ENCODE assay signal across 8 cellular contexts in genomic region chr5:151315998-151316597, GRCh38. TPM values are rescaled to one million over a fixed set of nuclear protein-coding genes. Genes with fewer than 3 reads are reported as not detected.
A peak's percentile ranks its signal among the peaks of the same experiment; 100 is the strongest.
DNase-seq lines count a peak whose midpoint lies in the region; ATAC-seq and TF ChIP-seq lines count a peak whose summit lies in the region.

No MANE protein-coding gene starts in this region.

- no peak overlapping the region for H3K27ac ChIP-seq in neuronal stem cell (replicated peaks; ENCODE audit: low read length)
- H3K27ac ChIP-seq in thoracic aorta, result no peak overlapping the region

- no peak overlapping the region for H2AK5ac ChIP-seq in neuronal stem cell (ENCODE audit: low read depth, low read length)

- H3K18ac ChIP-seq in neuronal stem cell (ENCODE audit: low read length), result no peak overlapping the region

- H2BK5ac ChIP-seq in neuronal stem cell (ENCODE audit: low read length), result no peak overlapping the region

- H4K8ac ChIP-seq in neuronal stem cell (ENCODE audit: low read depth, low read length), result no peak overlapping the region

- POLR2A ChIA-PET in BJ (lab: Charles Lee), result no interaction called here

- no CpG with 5 or more reads among the region's 8 CpGs for WGBS in neuronal stem cell (ENCODE audit: extremely low coverage in 2 of 2, insufficient read length in 2 of 2, insufficient replicate concordance in 1 of 2), 2 donors

- H3K4me2 ChIP-seq in neuronal stem cell (ENCODE audit: insufficient read depth, low read length, poor library complexity, severe bottlenecking), result no peak overlapping the region

- H3K4ac ChIP-seq in neuronal stem cell (ENCODE audit: low read length), result no peak overlapping the region

- no peak overlapping the region for H2AFZ ChIP-seq in neuronal stem cell (ENCODE audit: low read length)

- ATAC-seq in GM18519 (IDR thresholded peaks at IDR 0.05; ENCODE audit: low FRiP score, unreplicated experiment) (peak; percentile 84), HG03045 (IDR thresholded peaks at IDR 0.05; ENCODE audit: unreplicated experiment) (peak; percentile 63), thoracic aorta (ENCODE audit: insufficient number of reproducible peaks, low FRiP score, low read depth) (peak; percentile 55)

- H2BK15ac ChIP-seq in neuronal stem cell (ENCODE audit: low read length), result no peak overlapping the region

- no peaks in the 10 kb centered on the region for H3K79me1 ChIP-seq in neuronal stem cell (ENCODE audit: low read depth, low read length)

- peak; percentile 95 for TF ChIP-seq CTCF in BJ (IDR thresholded peaks at IDR 0.05; ENCODE audit: insufficient read depth, low read depth, low read length)
- TF ChIP-seq CTCF in thoracic aorta (IDR thresholded peaks at IDR 0.05), result peak; percentile 68

- H3K9ac ChIP-seq in neuronal stem cell (ENCODE audit: low read depth, low read length, poor library complexity), result no peak overlapping the region

- no peak overlapping the region for H4K91ac ChIP-seq in neuronal stem cell (ENCODE audit: low read depth, low read length, poor library complexity)

- H2BK120ac ChIP-seq in neuronal stem cell (ENCODE audit: low read depth, low read length), result no peak overlapping the region

- no peak overlapping the region for H3K23ac ChIP-seq in neuronal stem cell (ENCODE audit: low read depth, low read length, poor library complexity)

- CTCF ChIA-PET in BJ (lab: Yijun Ruan, JAX), result interaction anchor here (0.6 to 1.6 kb wide), 18 partner anchors 8 to 703 kb away, joined by 3 to 7 read pairs (median 4); partner anchors contain the start of genes SLC36A2 and SLC36A3

- no peaks in the 10 kb centered on the region for H3K36me3 ChIP-seq in BJ (ENCODE audit: control insufficient read depth, insufficient read depth, low read length)
- H3K36me3 ChIP-seq in neuronal stem cell (replicated peaks in 1 of 2; ENCODE audit: control insufficient read depth in 2 of 2, insufficient read depth in 2 of 2, low read length in 2 of 2), result no peaks in the 10 kb centered on the region
- H3K36me3 ChIP-seq in thoracic aorta, result no peaks in the 10 kb centered on the region

- H2BK12ac ChIP-seq in neuronal stem cell (ENCODE audit: low read length), result no peak overlapping the region

- peaks cover 0 to 3% of the 10 kb centered on the region in 2 donors for H3K4me1 ChIP-seq in neuronal stem cell (ENCODE audit: control insufficient read depth in 2 of 2, insufficient read depth in 1 of 2, low read depth in 1 of 2, low read length in 2 of 2)
- H3K4me1 ChIP-seq in thoracic aorta (ENCODE audit: control insufficient read depth in 1 of 2, low read depth in 2 of 2), result no peaks in the 10 kb centered on the region

- peaks cover 0 to 1% of the 10 kb centered on the region in 2 donors for H3K9me3 ChIP-seq in neuronal stem cell (replicated peaks in 1 of 2; ENCODE audit: control insufficient read depth in 2 of 2, insufficient read depth in 1 of 2, low read depth in 1 of 2, low read length in 2 of 2)
- H3K9me3 ChIP-seq in thoracic aorta, result no peaks in the 10 kb centered on the region

- H3K27me3 ChIP-seq in BJ (ENCODE audit: control insufficient read depth, insufficient read depth, low read length) (no peaks in the 10 kb centered on the region), neuronal stem cell (ENCODE audit: control insufficient read depth in 3 of 3, insufficient read depth in 3 of 3, low read depth in 1 of 3, low read length in 3 of 3) (no peaks in the 10 kb centered on the region), thoracic aorta (replicated peaks; ENCODE audit: insufficient read depth) (no peaks in the 10 kb centered on the region)

- DNase-seq in BJ (ENCODE audit: low read depth) (no peak), NCI-H748 treated with DMSO at 0.1 percent for 48 hours (lab: John Stamatoyannopoulos, UW) (peak; percentile 34), activated T-cell treated with anti-CD3 and anti-CD28 coated beads for 1 hour (ENCODE audit: low read depth) (peak; percentile 25), fibroblast of peridontal ligament (ENCODE audit: extremely low read depth) (peak; percentile 73), neuronal stem cell (ENCODE audit: low spot score) (peak; percentile 58), thoracic aorta (ENCODE audit: low spot score) (peak; percentile 18)

- no peak overlapping the region for H3K4me3 ChIP-seq in BJ (ENCODE audit: low read depth, low read length)
- no peak overlapping the region for H3K4me3 ChIP-seq in neuronal stem cell (ENCODE audit: low read length in 2 of 2)
- H3K4me3 ChIP-seq in thoracic aorta, result no peak overlapping the region

- H3K14ac ChIP-seq in neuronal stem cell (ENCODE audit: low read length), result no peak overlapping the region

RNA-seq across cellular contexts. Expression of gene SLC36A3, which starts 12.5 kb away (rescaled TPM):
- polyA plus RNA-seq in BJ (2011; rRNA removed), result not detected in 2 replicates
- polyA minus RNA-seq in BJ (2011; rRNA and poly(A)+ RNA removed), result not detected in 2 replicates
- polyA plus RNA-seq in neuronal stem cell (2013, experiment 1 of 2), result not detected
- polyA plus RNA-seq in neuronal stem cell (2013, experiment 2 of 2), result not detected
- total RNA-seq in thoracic aorta, result not detected

RNA-seq across cellular contexts. Expression of gene SLC36A2, which starts 31.3 kb away (rescaled TPM):
- polyA plus RNA-seq in BJ (2011; rRNA removed), result not detected in 2 replicates
- not detected in 2 replicates for polyA minus RNA-seq in BJ (2011; rRNA and poly(A)+ RNA removed)
- not detected for polyA plus RNA-seq in neuronal stem cell (2013, experiment 1 of 2)
- not detected for polyA plus RNA-seq in neuronal stem cell (2013, experiment 2 of 2)
- total RNA-seq in thoracic aorta, result not detected
